40 cellular contexts compared by ENCODE assay signal in genomic region chr1:118018064-118018463, GRCh38.
"Had no signal": no experiment of that assay in that cellular context is flagged by ENCODE, and none has a peak within 500 bp of the region (broad histone marks: within the 10 kb centered on the region; RNA-seq: fewer than 3 reads in every experiment).

No MANE protein-coding gene starts in this region.

- H3K27ac Mint-ChIP-seq: activated naive CD4-positive, alpha-beta T cell treated with anti-CD3 and anti-CD28 coated beads for 36 hours; activated naive CD4-positive, alpha-beta T cell treated with anti-CD3 and anti-CD28 coated beads, Interleukin-2, amount 10 ng/mL, durations not matched to agents 7 days and 5 days; activated naive CD4-positive, alpha-beta T cell treated with anti-CD3 and anti-CD28 coated beads, Interleukin-2, amount 50 U/mL, for 24 hours; activated naive CD4-positive, alpha-beta T cell treated with anti-CD3 and anti-CD28 coated beads, Interleukin-2, amount 50 U/mL, for 72 hours; activated naive CD8-positive, alpha-beta T cell; activated naive CD8-positive, alpha-beta T cell treated with anti-CD3 and anti-CD28 coated beads for 36 hours; activated naive CD8-positive, alpha-beta T cell treated with anti-CD3 and anti-CD28 coated beads, Interleukin-2, amount 10 ng/mL, durations not matched to agents 7 days and 5 days; activated naive CD8-positive, alpha-beta T cell treated with anti-CD3 and anti-CD28 coated beads, Interleukin-2, amount 50 U/mL, for 24 hours; activated T-cell treated with anti-CD3 and anti-CD28 coated beads, Interleukin-2, amount 50 U/mL, for 24 hours; activated T-cell treated with anti-CD3 and anti-CD28 coated beads, Interleukin-2, amount 50 U/mL, for 72 hours; activated T-helper 1 cell treated with anti-CD3 and anti-CD28 coated beads, Interleukin-12 subunit alpha, Interleukin-12 subunit beta, Interleukin-2, Interleukin-4 antibody, amounts not matched to agents 30 ng/mL and 10 ng/mL and 1 ng/mL, durations not matched to agents 14 hours and 24 hours and 36 hours; activated T-helper 17 cell treated with anti-CD3 and anti-CD28 coated beads, Interleukin-2, amount 50 U/mL, for 72 hours; activated T-helper 2 cell treated with anti-CD3 and anti-CD28 coated beads, Interferon-gamma antibody, Interleukin-2, Interleukin-4, amounts not matched to agents 10 μg/mL and 5 μg/mL and 100 μg/mL, durations not matched to agents 14 hours and 24 hours and 36 hours; brain had no signal

- ATAC-seq: activated naive CD4-positive, alpha-beta T cell treated with anti-CD3 and anti-CD28 coated beads, Interleukin-2, amount 50 U/mL, for 72 hours; activated naive CD8-positive, alpha-beta T cell treated with anti-CD3 and anti-CD28 coated beads, Interleukin-2, amount 50 U/mL, for 24 hours; activated T-cell treated with anti-CD3 and anti-CD28 coated beads, Interleukin-2, amount 50 U/mL, for 4 hours; activated T-cell treated with anti-CD3 and anti-CD28 coated beads, Interleukin-2, amount 50 U/mL, for 72 hours; activated T-helper 17 cell treated with anti-CD3 and anti-CD28 coated beads, Interleukin-2, amount 50 U/mL, for 72 hours; body of pancreas had no signal

- DNase-seq: activated effector memory CD4-positive, alpha-beta T cell treated with anti-CD3 and anti-CD28 coated beads, Interleukin-2, amount 50 U/mL, for 16 hours; activated effector memory CD4-positive, alpha-beta T cell treated with Interleukin-2 at 50 U/mL for 16 hours; activated gamma-delta T cell; activated gamma-delta T cell treated with Interleukin-2 at 50 U/mL for 16 hours; activated naive CD4-positive, alpha-beta T cell; activated naive CD4-positive, alpha-beta T cell treated with anti-CD3 and anti-CD28 coated beads for 36 hours; activated naive CD4-positive, alpha-beta T cell treated with anti-CD3 and anti-CD28 coated beads, Interleukin-2, amount 10 ng/mL, durations not matched to agents 7 days and 5 days; activated naive CD4-positive, alpha-beta T cell treated with anti-CD3 and anti-CD28 coated beads, Interleukin-2, amount 50 U/mL, for 16 hours; activated naive CD4-positive, alpha-beta T cell treated with Interleukin-2 at 50 U/mL for 16 hours; activated naive CD8-positive, alpha-beta T cell treated with anti-CD3 and anti-CD28 coated beads for 36 hours; activated naive CD8-positive, alpha-beta T cell treated with anti-CD3 and anti-CD28 coated beads, Interleukin-2, amount 10 ng/mL, durations not matched to agents 7 days and 5 days; activated naive CD8-positive, alpha-beta T cell treated with anti-CD3 and anti-CD28 coated beads, Interleukin-2, amount 50 U/mL, for 24 hours; activated T-cell treated with anti-CD3 and anti-CD28 coated beads for 4 hours; activated T-cell treated with anti-CD3 and anti-CD28 coated beads, Interleukin-2, amount 50 U/mL, for 1 hour; activated T-cell treated with anti-CD3 and anti-CD28 coated beads, Interleukin-2, amount 50 U/mL, for 24 hours; activated T-cell treated with anti-CD3 and anti-CD28 coated beads, Interleukin-2, amount 50 U/mL, for 4 hours; activated T-cell treated with anti-CD3 and anti-CD28 coated beads, Interleukin-2, amount 50 U/mL, for 72 hours; adrenal gland; amniotic stem cell; amygdala; anterior cingulate cortex; aorta; brain microvascular endothelial cell; caudate nucleus; central memory CD4-positive, alpha-beta T cell; cerebellar nuclear complex had no signal

- H3K9me3 ChIP-seq: adrenal gland, ascending aorta, body of pancreas, breast epithelium had no signal

- H3K27ac ChIP-seq: adrenal gland, ascending aorta, body of pancreas, brain microvascular endothelial cell, breast epithelium, cardiac muscle cell had no signal

- FAIRE-seq: astrocyte, bronchial epithelial cell had no signal

- H3K4me3 ChIP-seq: adrenal gland, ascending aorta, body of pancreas, breast epithelium, cardiac muscle cell had no signal

- H3K4me1 Mint-ChIP-seq: activated naive CD4-positive, alpha-beta T cell treated with anti-CD3 and anti-CD28 coated beads, Interleukin-2, amount 10 ng/mL, durations not matched to agents 7 days and 5 days; activated naive CD4-positive, alpha-beta T cell treated with anti-CD3 and anti-CD28 coated beads, Interleukin-2, amount 50 U/mL, for 24 hours; activated naive CD8-positive, alpha-beta T cell treated with anti-CD3 and anti-CD28 coated beads for 36 hours; activated naive CD8-positive, alpha-beta T cell treated with anti-CD3 and anti-CD28 coated beads, Interleukin-2, amount 10 ng/mL, durations not matched to agents 7 days and 5 days; activated naive CD8-positive, alpha-beta T cell treated with anti-CD3 and anti-CD28 coated beads, Interleukin-2, amount 50 U/mL, for 24 hours; activated T-helper 17 cell treated with anti-CD3 and anti-CD28 coated beads, Interleukin-2, amount 50 U/mL, for 72 hours; brain; central memory CD8-positive, alpha-beta T cell had no signal

- H3K4me3 Mint-ChIP-seq: activated naive CD4-positive, alpha-beta T cell treated with anti-CD3 and anti-CD28 coated beads for 36 hours; activated naive CD4-positive, alpha-beta T cell treated with anti-CD3 and anti-CD28 coated beads, Interleukin-2, amount 10 ng/mL, durations not matched to agents 7 days and 5 days; activated naive CD4-positive, alpha-beta T cell treated with anti-CD3 and anti-CD28 coated beads, Interleukin-2, amount 50 U/mL, for 24 hours; activated naive CD8-positive, alpha-beta T cell; activated naive CD8-positive, alpha-beta T cell treated with anti-CD3 and anti-CD28 coated beads for 36 hours; activated naive CD8-positive, alpha-beta T cell treated with anti-CD3 and anti-CD28 coated beads, Interleukin-2, amount 10 ng/mL, durations not matched to agents 7 days and 5 days; activated naive CD8-positive, alpha-beta T cell treated with anti-CD3 and anti-CD28 coated beads, Interleukin-2, amount 50 U/mL, for 24 hours; activated T-cell treated with anti-CD3 and anti-CD28 coated beads, Interleukin-2, amount 50 U/mL, for 24 hours; activated T-cell treated with anti-CD3 and anti-CD28 coated beads, Interleukin-2, amount 50 U/mL, for 4 hours; activated T-cell treated with anti-CD3 and anti-CD28 coated beads, Interleukin-2, amount 50 U/mL, for 72 hours; activated T-helper 1 cell treated with anti-CD3 and anti-CD28 coated beads, Interleukin-12 subunit alpha, Interleukin-12 subunit beta, Interleukin-2, Interleukin-4 antibody, amounts not matched to agents 30 ng/mL and 10 ng/mL and 1 ng/mL, durations not matched to agents 14 hours and 24 hours and 36 hours; activated T-helper 17 cell treated with anti-CD3 and anti-CD28 coated beads, Interleukin-2, amount 50 U/mL, for 72 hours; brain; central memory CD8-positive, alpha-beta T cell had no signal

- H3K27me3 ChIP-seq: adrenal gland, ascending aorta, body of pancreas, breast epithelium, cardiac muscle cell had no signal

- H3K4me1 ChIP-seq: adrenal gland, ascending aorta, body of pancreas, breast epithelium had no signal

- H3K36me3 ChIP-seq: adrenal gland, ascending aorta, brain microvascular endothelial cell, breast epithelium, cardiac muscle cell had no signal

- H3K27me3 Mint-ChIP-seq: activated naive CD4-positive, alpha-beta T cell treated with anti-CD3 and anti-CD28 coated beads, Interleukin-2, amount 10 ng/mL, durations not matched to agents 7 days and 5 days had no signal

- H3K9me3 Mint-ChIP-seq: activated naive CD4-positive, alpha-beta T cell treated with anti-CD3 and anti-CD28 coated beads for 36 hours; activated naive CD4-positive, alpha-beta T cell treated with anti-CD3 and anti-CD28 coated beads, Interleukin-2, amount 10 ng/mL, durations not matched to agents 7 days and 5 days; activated naive CD4-positive, alpha-beta T cell treated with anti-CD3 and anti-CD28 coated beads, Interleukin-2, amount 50 U/mL, for 24 hours; activated naive CD4-positive, alpha-beta T cell treated with anti-CD3 and anti-CD28 coated beads, Interleukin-2, amount 50 U/mL, for 72 hours; activated naive CD8-positive, alpha-beta T cell treated with anti-CD3 and anti-CD28 coated beads for 36 hours; activated naive CD8-positive, alpha-beta T cell treated with anti-CD3 and anti-CD28 coated beads, Interleukin-2, amount 10 ng/mL, durations not matched to agents 7 days and 5 days; activated naive CD8-positive, alpha-beta T cell treated with anti-CD3 and anti-CD28 coated beads, Interleukin-2, amount 50 U/mL, for 24 hours; activated T-cell treated with anti-CD3 and anti-CD28 coated beads, Interleukin-2, amount 50 U/mL, for 24 hours; activated T-cell treated with anti-CD3 and anti-CD28 coated beads, Interleukin-2, amount 50 U/mL, for 4 hours; activated T-cell treated with anti-CD3 and anti-CD28 coated beads, Interleukin-2, amount 50 U/mL, for 72 hours; activated T-helper 1 cell treated with anti-CD3 and anti-CD28 coated beads, Interleukin-12 subunit alpha, Interleukin-12 subunit beta, Interleukin-2, Interleukin-4 antibody, amounts not matched to agents 30 ng/mL and 10 ng/mL and 1 ng/mL, durations not matched to agents 14 hours and 24 hours and 36 hours; activated T-helper 17 cell treated with anti-CD3 and anti-CD28 coated beads, Interleukin-2, amount 50 U/mL, for 72 hours; activated T-helper 2 cell treated with anti-CD3 and anti-CD28 coated beads, Interferon-gamma antibody, Interleukin-2, Interleukin-4, amounts not matched to agents 10 μg/mL and 5 μg/mL and 100 μg/mL, durations not matched to agents 14 hours and 24 hours and 36 hours; brain; central memory CD8-positive, alpha-beta T cell had no signal

- H3K36me3 Mint-ChIP-seq: activated naive CD4-positive, alpha-beta T cell treated with anti-CD3 and anti-CD28 coated beads, Interleukin-2, amount 10 ng/mL, durations not matched to agents 7 days and 5 days; activated naive CD4-positive, alpha-beta T cell treated with anti-CD3 and anti-CD28 coated beads, Interleukin-2, amount 50 U/mL, for 24 hours; activated naive CD4-positive, alpha-beta T cell treated with anti-CD3 and anti-CD28 coated beads, Interleukin-2, amount 50 U/mL, for 72 hours; activated naive CD8-positive, alpha-beta T cell; activated naive CD8-positive, alpha-beta T cell treated with anti-CD3 and anti-CD28 coated beads for 36 hours; activated naive CD8-positive, alpha-beta T cell treated with anti-CD3 and anti-CD28 coated beads, Interleukin-2, amount 10 ng/mL, durations not matched to agents 7 days and 5 days; brain had no signal
